ENCODE assay signal across 15 cellular contexts in the genomic region with DNA sequence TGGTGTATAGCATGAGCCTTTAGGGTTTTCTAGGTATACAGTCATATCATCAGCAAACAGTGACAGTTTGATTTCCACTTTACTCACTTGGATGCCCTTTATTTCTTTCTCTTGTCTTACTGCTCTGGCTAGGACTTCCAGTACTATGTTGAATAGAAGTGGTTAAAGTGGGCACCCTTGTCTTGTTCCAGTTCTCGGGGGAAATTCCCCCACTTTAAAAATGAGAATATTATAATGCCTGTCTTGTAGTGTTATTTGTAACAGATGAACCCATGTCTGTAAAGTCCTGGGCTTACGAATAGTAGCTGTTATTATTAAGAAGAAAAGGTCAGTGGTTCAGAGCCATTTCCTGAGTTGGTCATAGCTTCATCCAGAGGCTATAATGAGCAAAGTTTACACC.
DNase-seq lines count a peak whose midpoint lies in the region; ATAC-seq and TF ChIP-seq lines count a peak whose summit lies in the region.
"Had no signal": no experiment of that assay in that cellular context is flagged by ENCODE, and none has a peak within 500 bp of the region (broad histone marks: within the 10 kb centered on the region; RNA-seq: fewer than 3 reads in every experiment).

No MANE protein-coding gene starts in this region.

- H3K4me1 Mint-ChIP-seq in immature natural killer cell: peaks cover 36 to 54% of the 10 kb centered on the region in 2 donors

- H3K27me3 Mint-ChIP-seq in immature natural killer cell (ENCODE audit: low read depth in 3 of 3): peaks cover 0 to 3% (median 2%) of the 10 kb centered on the region in 3 donors

- ATAC-seq in GM19397 (IDR thresholded peaks at IDR 0.05; ENCODE audit: unreplicated experiment): peak; percentile 58
- peak; percentile 77 for ATAC-seq in HG03442 (IDR thresholded peaks at IDR 0.05; ENCODE audit: unreplicated experiment)
- ATAC-seq in HG03175 (IDR thresholded peaks at IDR 0.05; ENCODE audit: unreplicated experiment): no peak
- ATAC-seq: HepG2 had no signal

- peaks cover 15% of the 10 kb centered on the region for H3K4me1 ChIP-seq in left ventricle myocardium inferior

- peaks cover 0 to 39% (median 9%) of the 10 kb centered on the region in 3 donors for H3K36me3 Mint-ChIP-seq in immature natural killer cell

- peak overlapping the region; percentile 62 to 89 (median 74) for H3K27ac Mint-ChIP-seq in immature natural killer cell

- H3K36me3 ChIP-seq in left ventricle myocardium inferior: no peaks in the 10 kb centered on the region

- TF ChIP-seq CTCF in GM12865 (IDR thresholded peaks at IDR 0.05; ENCODE audit: insufficient read depth, low read depth, low read length, missing control alignments) (no peak), left ventricle myocardium inferior (IDR thresholded peaks at IDR 0.05; ENCODE audit: borderline replicate concordance) (no peak)

- H3K9me3 Mint-ChIP-seq in immature natural killer cell: no peaks in the 10 kb centered on the region

- intact Hi-C loops in left ventricle myocardium inferior (cut with micrococcal nuclease): no loop called here

- H3K27me3 ChIP-seq in left ventricle myocardium inferior (ENCODE audit: low read depth): no peaks in the 10 kb centered on the region

- H3K4me3 ChIP-seq in GM12865 (ENCODE audit: low read depth, low read length): no peak overlapping the region
- H3K4me3 ChIP-seq in left ventricle myocardium inferior: no peak overlapping the region

- DNase-seq in GM12865 (ENCODE audit: low read depth): peak; percentile 50
- DNase-seq in immature natural killer cell: no peak
- no peak for DNase-seq in left ventricle myocardium inferior
- no peak for DNase-seq in GDM1 (lab: John Stamatoyannopoulos, UW)
- DNase-seq in NCI-H526 treated with DMSO at 0.1 percent for 48 hours (lab: John Stamatoyannopoulos, UW): no peak
- DNase-seq: cerebellar nuclear complex; NCI-H1694; NK-92 treated with Interleukin-12 subunit alpha and Interleukin-12 subunit beta, amount 100 ng/mL, for 24 hours; occipital lobe; stimulated activated CD4-positive, alpha-beta T cell treated with anti-CD3 and anti-CD28 coated beads, Interleukin-2, amount 100 ng/mL, for 24 hours; substantia nigra had no signal

- H3K4me3 Mint-ChIP-seq in immature natural killer cell: peak overlapping the region in 1 of 5 donors; percentile 14

- H3K9me3 ChIP-seq in left ventricle myocardium inferior (replicated peaks): no peaks in the 10 kb centered on the region

- no peak overlapping the region for H3K27ac ChIP-seq in left ventricle myocardium inferior (replicated peaks)
